22 cellular contexts compared by ENCODE assay signal in the genomic region with DNA sequence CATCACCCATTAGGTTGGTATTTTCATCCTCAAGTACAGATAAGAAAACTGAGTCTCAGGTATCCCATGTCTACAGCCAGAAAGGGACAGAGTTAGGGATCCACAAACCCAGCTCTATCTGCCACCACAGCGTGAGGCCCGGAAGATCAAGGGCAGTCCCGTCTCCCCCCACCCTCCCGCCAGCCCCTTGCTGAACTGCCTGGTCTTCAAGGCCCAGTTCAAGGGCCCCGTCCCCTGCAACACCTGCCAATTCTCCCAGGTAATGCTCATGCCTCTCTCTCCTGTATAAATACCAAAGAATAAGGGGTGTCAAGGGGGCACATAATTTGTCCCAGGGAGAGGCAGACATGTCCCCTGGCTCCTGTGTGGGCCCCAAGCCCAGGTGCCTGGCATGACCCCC. TPM values are rescaled to one million over a fixed set of nuclear protein-coding genes. Genes with fewer than 3 reads are reported as not detected.
"Had no signal": no experiment of that assay in that cellular context is flagged by ENCODE, and none has a peak within 500 bp of the region (broad histone marks: within the 10 kb centered on the region; RNA-seq: fewer than 3 reads in every experiment).

No MANE protein-coding gene starts in this region.

- H3K4me3 ChIP-seq: SJSA1, SK-N-MC had no signal

- H3K27me3 ChIP-seq: SJSA1 had no signal

- H3K9me3 ChIP-seq: SJSA1 had no signal

- H3K4me1 ChIP-seq: SJSA1 had no signal

- DNase-seq: IMR-90, Kasumi-1, KG1, NCI-H1092, NCI-H1105 treated with DMSO at 0.1 percent for 48 hours, NCI-H1417 treated with DMSO at 0.1 percent for 48 hours, NCI-H146, NCI-H1694 treated with DMSO at 0.1 percent for 48 hours, NCI-H1930, NCI-H2081, NCI-H2107, NCI-H2227 treated with DMSO at 0.1 percent for 48 hours, NCI-H524, NCI-H526 treated with DMSO at 0.1 percent for 48 hours, NCI-H748 treated with DMSO at 0.1 percent for 48 hours, Right ventricle myocardium superior, RPMI8226, SIG-M5 had no signal

- H3K36me3 ChIP-seq: SJSA1 had no signal

- ATAC-seq: HepG2 had no signal

- H3K27ac ChIP-seq: SJSA1, SK-N-MC had no signal

RNA-seq across cellular contexts. Expression of a gene that starts 50.7 kb away (rescaled TPM):
- total RNA-seq: HepG2, HT1080 had no signal
